In genomic region chr2:38448692-38449405, GRCh38 we compare ENCODE assay signal across 18 cellular contexts.
"Had no signal": no experiment of that assay in that cellular context is flagged by ENCODE, and none has a peak within 500 bp of the region (broad histone marks: within the 10 kb centered on the region; RNA-seq: fewer than 3 reads in every experiment).

No MANE protein-coding gene starts in this region.

- H3K36me3 Mint-ChIP-seq: activated naive CD8-positive, alpha-beta T cell treated with anti-CD3 and anti-CD28 coated beads for 36 hours; mesothelial cell of epicardium; T-cell; WTC11 had no signal

- H3K27me3 ChIP-seq: transverse colon, uterus had no signal

- H3K4me3 ChIP-seq: lower lobe of right lung, transverse colon, uterus had no signal

- H3K36me3 ChIP-seq: lower lobe of right lung, transverse colon, uterus had no signal

- DNase-seq: activated CD4-positive, alpha-beta T cell treated with anti-CD3 and anti-CD28 coated beads for 36 hours; activated CD4-positive, alpha-beta T cell treated with anti-CD3 and anti-CD28 coated beads, Interleukin-2, amount 50 U/mL, for 48 hours; activated naive CD8-positive, alpha-beta T cell treated with anti-CD3 and anti-CD28 coated beads for 36 hours; activated T-cell treated with anti-CD3 and anti-CD28 coated beads for 4 hours; amniotic stem cell; erythroblast; lower lobe of right lung; nephron progenitor cell; nucleus accumbens; stimulated activated CD4-positive, alpha-beta T cell treated with anti-CD3 and anti-CD28 coated beads, Interleukin-2, amount 100 ng/mL, for 24 hours; stimulated activated naive CD4-positive, alpha-beta T cell treated with Interleukin-2 at 50 U/mL for 16 hours; substantia nigra; T-cell; transverse colon; uterus had no signal

- H3K27ac ChIP-seq: lower lobe of right lung, transverse colon, uterus had no signal

- H3K4me1 ChIP-seq: lower lobe of right lung, uterus had no signal

- H3K27ac Mint-ChIP-seq: activated CD4-positive, alpha-beta T cell treated with anti-CD3 and anti-CD28 coated beads for 36 hours; activated naive CD8-positive, alpha-beta T cell treated with anti-CD3 and anti-CD28 coated beads for 36 hours; activated T-helper 1 cell treated with anti-CD3 and anti-CD28 coated beads, Interleukin-12 subunit alpha, Interleukin-12 subunit beta, Interleukin-2, Interleukin-4 antibody, amounts not matched to agents 30 ng/mL and 10 ng/mL and 1 ng/mL, durations not matched to agents 14 hours and 24 hours and 36 hours; nephron progenitor cell; T-cell; WTC11 had no signal

- H3K9me3 Mint-ChIP-seq: activated naive CD8-positive, alpha-beta T cell treated with anti-CD3 and anti-CD28 coated beads for 36 hours; activated T-helper 1 cell treated with anti-CD3 and anti-CD28 coated beads, Interleukin-12 subunit alpha, Interleukin-12 subunit beta, Interleukin-2, Interleukin-4 antibody, amounts not matched to agents 30 ng/mL and 10 ng/mL and 1 ng/mL, durations not matched to agents 14 hours and 24 hours and 36 hours; mesothelial cell of epicardium; nephron progenitor cell; T-cell; WTC11 had no signal

- ATAC-seq: activated CD4-positive, alpha-beta T cell treated with anti-CD3 and anti-CD28 coated beads for 36 hours; lower lobe of right lung; T-cell; WTC11 had no signal

- H3K9me3 ChIP-seq: lower lobe of right lung, transverse colon, uterus had no signal
